ENCODE assay signal across 11 cellular contexts in the genomic region with DNA sequence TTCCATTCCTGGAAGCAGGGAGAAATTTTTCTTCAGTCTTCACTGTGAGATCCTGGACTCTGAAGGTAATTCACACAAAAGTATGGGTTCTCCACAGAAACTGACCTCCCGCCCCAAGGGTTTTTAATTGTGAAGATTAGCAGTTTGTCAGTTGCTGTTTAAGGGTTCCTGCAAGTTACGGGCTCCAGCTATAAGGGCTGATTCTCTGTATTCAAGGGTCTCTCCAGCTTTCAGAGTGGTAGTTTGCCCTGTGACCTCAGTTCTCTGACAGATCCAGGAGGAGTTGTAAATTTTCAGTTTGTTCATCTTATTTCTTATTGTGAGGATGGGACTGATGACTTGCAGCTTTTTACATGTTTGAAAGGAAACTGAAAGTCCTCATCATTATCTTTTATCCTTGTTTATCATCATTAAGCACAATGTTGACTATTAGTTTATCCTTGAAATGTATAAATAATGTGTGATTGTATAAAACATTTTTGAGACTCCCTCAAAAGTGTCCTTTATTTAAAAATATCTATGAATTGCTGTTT.
DNase-seq lines count a peak whose midpoint lies in the region; ATAC-seq and TF ChIP-seq lines count a peak whose summit lies in the region.
"Had no signal": no experiment of that assay in that cellular context is flagged by ENCODE, and none has a peak within 500 bp of the region (broad histone marks: within the 10 kb centered on the region; RNA-seq: fewer than 3 reads in every experiment).

No MANE protein-coding gene starts in this region.

- CTCF ChIA-PET in Calu3 (lab: Charles Lee): no interaction called here

- no TSS peak for BruUV-seq in Calu3 (replicated peaks; lab: Mats Ljungman, UMichigan)

- H3K27me3 Mint-ChIP-seq in activated naive CD8-positive, alpha-beta T cell treated with anti-CD3 and anti-CD28 coated beads, Interleukin-2, amount 10 ng/mL, durations not matched to agents 7 days and 5 days: no peaks in the 10 kb centered on the region
- H3K27me3 Mint-ChIP-seq in Calu3 (ENCODE audit: unreplicated experiment): no peaks in the 10 kb centered on the region

- H3K9ac ChIP-seq in BLaER1 treated with 17β-estradiol and CSF1 and Interleukin-3, amounts not matched to agents 10 nM and 100 nM: 0 out of 22 replicates have a peak overlapping the region, but pooled peaks of 1 of the 11 experiments have one; percentile 14
- H3K9ac ChIP-seq in HUES48 (ENCODE audit: low read depth, low read length): no peak overlapping the region

- peaks cover 26% of the 10 kb centered on the region for H3K4me1 Mint-ChIP-seq in activated naive CD8-positive, alpha-beta T cell treated with anti-CD3 and anti-CD28 coated beads, Interleukin-2, amount 10 ng/mL, durations not matched to agents 7 days and 5 days
- no peaks in the 10 kb centered on the region for H3K4me1 Mint-ChIP-seq in Calu3 (ENCODE audit: low read depth, unreplicated experiment)

- TF ChIP-seq CTCF in Calu3 (IDR thresholded peaks at IDR 0.05; ENCODE audit: unreplicated experiment): no peak

- H3K4me1 ChIP-seq in BLaER1 treated with 17β-estradiol and CSF1 and Interleukin-3, amounts not matched to agents 10 nM and 100 nM: peaks cover 0 to 18% (median 5%) of the 10 kb centered on the region in 10 experiments; a peak in 7 of 20 replicates
- peaks cover 15% of the 10 kb centered on the region for H3K4me1 ChIP-seq in HUES48 (ENCODE audit: control insufficient read depth, insufficient read depth, low read length)
- H3K4me1 ChIP-seq in muscle layer of duodenum (ENCODE audit: control insufficient read depth in 1 of 2, insufficient read depth in 2 of 2, low read length in 2 of 2): peaks cover 0 to 21% of the 10 kb centered on the region in 2 donors

- intact Hi-C loops in Calu3 (cut with micrococcal nuclease; ENCODE audit: unreplicated experiment): no loop called here

- H3K4me3 ChIP-seq in BLaER1 treated with 17β-estradiol and CSF1 and Interleukin-3, amounts not matched to agents 10 nM and 100 nM: no peak overlapping the region
- H3K4me3 ChIP-seq in HUES48 (ENCODE audit: low read depth, low read length) (no peak overlapping the region), muscle layer of duodenum (ENCODE audit: low read depth in 1 of 2, low read length in 2 of 2) (no peak overlapping the region)
- H3K4me3 ChIP-seq: sigmoid colon had no signal

- H3K9me3 Mint-ChIP-seq in activated naive CD8-positive, alpha-beta T cell treated with anti-CD3 and anti-CD28 coated beads, Interleukin-2, amount 10 ng/mL, durations not matched to agents 7 days and 5 days: peaks cover 6% of the 10 kb centered on the region
- no peaks in the 10 kb centered on the region for H3K9me3 Mint-ChIP-seq in Calu3 (ENCODE audit: low read depth, unreplicated experiment)

- H3K4me2 ChIP-seq in BLaER1 treated with 17β-estradiol and CSF1 and Interleukin-3, amounts not matched to agents 10 nM and 100 nM: no peak overlapping the region

- no peak for ATAC-seq in activated naive CD8-positive, alpha-beta T cell treated with anti-CD3 and anti-CD28 coated beads, Interleukin-2, amount 10 ng/mL, durations not matched to agents 7 days and 5 days (ENCODE audit: low read depth)
- ATAC-seq in HG02852 (IDR thresholded peaks at IDR 0.05; ENCODE audit: unreplicated experiment): no peak
- no peak for ATAC-seq in GM19455 (IDR thresholded peaks at IDR 0.05; ENCODE audit: unreplicated experiment)

- H3K36me3 ChIP-seq in BLaER1 treated with 17β-estradiol and CSF1 and Interleukin-3, amounts not matched to agents 10 nM and 100 nM: peaks cover 79 to 100% (median 92%) of the 10 kb centered on the region in 11 experiments
- peaks cover 25% of the 10 kb centered on the region for H3K36me3 ChIP-seq in HUES48 (ENCODE audit: control insufficient read depth, insufficient read depth, low read length)
- peaks cover 5 to 34% of the 10 kb centered on the region in 2 donors for H3K36me3 ChIP-seq in muscle layer of duodenum (ENCODE audit: control insufficient read depth in 1 of 2, insufficient read depth in 2 of 2, low read length in 2 of 2)

- peak overlapping the region; percentile 18 for H3K27ac Mint-ChIP-seq in activated naive CD8-positive, alpha-beta T cell treated with anti-CD3 and anti-CD28 coated beads, Interleukin-2, amount 10 ng/mL, durations not matched to agents 7 days and 5 days
- no peak overlapping the region for H3K27ac Mint-ChIP-seq in Calu3 (ENCODE audit: unreplicated experiment)

- H4K20me1 ChIP-seq in BLaER1 treated with 17β-estradiol and CSF1 and Interleukin-3, amounts not matched to agents 10 nM and 100 nM: peaks cover 0 to 16% (median 0%) of the 10 kb centered on the region in 11 experiments; a peak in 2 of 22 replicates

- no peaks in the 10 kb centered on the region for H3K27me3 ChIP-seq in BLaER1 treated with 17β-estradiol and CSF1 and Interleukin-3, amounts not matched to agents 10 nM and 100 nM
- H3K27me3 ChIP-seq in HUES48 (ENCODE audit: control insufficient read depth, insufficient read depth, low read length) (no peaks in the 10 kb centered on the region), muscle layer of duodenum (ENCODE audit: low read depth, low read length) (no peaks in the 10 kb centered on the region)
- H3K27me3 ChIP-seq: sigmoid colon had no signal

- DNase-seq in activated naive CD8-positive, alpha-beta T cell treated with anti-CD3 and anti-CD28 coated beads, Interleukin-2, amount 10 ng/mL, durations not matched to agents 7 days and 5 days: no peak
- DNase-seq in iPS-NIHi11 (ENCODE audit: low spot score) (no peak), Calu3 (no peak)
- DNase-seq: C1 segment of cervical spinal cord, cerebellar nuclear complex, sigmoid colon had no signal

- peaks cover 64% of the 10 kb centered on the region for H3K36me3 Mint-ChIP-seq in activated naive CD8-positive, alpha-beta T cell treated with anti-CD3 and anti-CD28 coated beads, Interleukin-2, amount 10 ng/mL, durations not matched to agents 7 days and 5 days
- peaks cover 4% of the 10 kb centered on the region for H3K36me3 Mint-ChIP-seq in Calu3 (ENCODE audit: insufficient read depth, unreplicated experiment)

- H3K4me3 Mint-ChIP-seq in activated naive CD8-positive, alpha-beta T cell treated with anti-CD3 and anti-CD28 coated beads, Interleukin-2, amount 10 ng/mL, durations not matched to agents 7 days and 5 days: no peak overlapping the region
- no peak overlapping the region for H3K4me3 Mint-ChIP-seq in Calu3 (ENCODE audit: low read depth, unreplicated experiment)

- POLR2A ChIA-PET in activated naive CD8-positive, alpha-beta T cell treated with anti-CD3 and anti-CD28 coated beads, Interleukin-2, amount 10 ng/mL, durations not matched to agents 7 days and 5 days (lab: Charles Lee): no interaction called here

- peak overlapping the region in 7 of 11 experiments; percentile 1 to 51 (median 24); a peak in 9 of 22 replicates for H3K27ac ChIP-seq in BLaER1 treated with 17β-estradiol and CSF1 and Interleukin-3, amounts not matched to agents 10 nM and 100 nM
- H3K27ac ChIP-seq in HUES48 (ENCODE audit: low read depth, low read length): peak overlapping the region; percentile 56
- peak overlapping the region; percentile 35 for H3K27ac ChIP-seq in muscle layer of duodenum (ENCODE audit: low read length)

- H3K9me3 ChIP-seq in BLaER1 treated with 17β-estradiol and CSF1 and Interleukin-3, amounts not matched to agents 10 nM and 100 nM (replicated peaks in 1 of 11): peaks cover 26 to 55% (median 47%) of the 10 kb centered on the region in 11 experiments
- H3K9me3 ChIP-seq in HUES48 (ENCODE audit: control insufficient read depth, insufficient read depth, low read length) (no peaks in the 10 kb centered on the region), muscle layer of duodenum (ENCODE audit: control insufficient read depth in 1 of 2, low read length in 2 of 2) (peaks cover 0 to 6% of the 10 kb centered on the region in 2 donors)
- H3K9me3 ChIP-seq: sigmoid colon had no signal
